In the genomic region with DNA sequence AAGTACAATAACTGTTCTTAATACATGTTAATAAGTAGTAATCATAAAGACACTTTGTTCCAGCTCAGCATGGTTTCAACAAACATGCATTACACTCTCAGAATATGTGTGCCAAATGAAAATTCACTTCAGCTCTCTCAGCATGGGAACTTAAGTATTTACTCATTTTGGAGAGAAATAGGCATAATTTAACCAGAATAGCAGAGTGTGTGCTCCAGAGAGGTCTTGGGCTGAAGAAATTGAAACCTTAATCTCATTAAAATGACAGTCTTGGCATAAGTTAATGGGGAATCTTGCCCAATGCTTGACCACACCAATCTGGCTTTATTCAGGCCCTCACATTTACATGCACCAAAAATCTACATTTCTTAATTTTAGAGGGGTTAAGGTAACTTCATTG, we compare ENCODE assay signal across 31 cellular contexts. TPM values are rescaled to one million over a fixed set of nuclear protein-coding genes. Genes with fewer than 3 reads are reported as not detected.
DNase-seq lines count a peak whose midpoint lies in the region; ATAC-seq and TF ChIP-seq lines count a peak whose summit lies in the region.
"Had no signal": no experiment of that assay in that cellular context is flagged by ENCODE, and none has a peak within 500 bp of the region (broad histone marks: within the 10 kb centered on the region; RNA-seq: fewer than 3 reads in every experiment).

No MANE protein-coding gene starts in this region.

- intact Hi-C loops in A673 (cut with micrococcal nuclease; ENCODE audit: unreplicated experiment): loop anchor here (1.0 kb wide), 1 partner anchor 74 kb away; no protein-coding TSS in a partner anchor

- H3K9me3 ChIP-seq in A673 (ENCODE audit: low read depth, low read length, poor library complexity, severe bottlenecking) (no peaks in the 10 kb centered on the region), adipocyte (ENCODE audit: control insufficient read depth, low read length) (no peaks in the 10 kb centered on the region)
- H3K9me3 ChIP-seq: esophagus muscularis mucosa, gastrocnemius medialis, lower lobe of right lung, Peyer's patch, SJSA1, transverse colon had no signal

- H3K4me3 ChIP-seq in A673 (ENCODE audit: low read depth, low read length, poor library complexity, severe bottlenecking) (no peak overlapping the region), adipocyte (ENCODE audit: low read length) (no peak overlapping the region), fibroblast of the aortic adventitia (ENCODE audit: low read depth, low read length) (no peak overlapping the region)
- H3K4me3 ChIP-seq: esophagus muscularis mucosa, gastrocnemius medialis, lower lobe of right lung, Peyer's patch, SJSA1, transverse colon had no signal

- BruUV-seq in A673 (replicated peaks; lab: Mats Ljungman, UMichigan): no TSS peak

- no peak overlapping the region for H3K27ac ChIP-seq in A673 (ENCODE audit: low read depth, low read length, poor library complexity, severe bottlenecking)
- H3K27ac ChIP-seq: esophagus muscularis mucosa, gastrocnemius medialis, lower lobe of right lung, Peyer's patch, SJSA1, transverse colon had no signal

- POLR2A ChIA-PET in A673 (lab: Charles Lee; ENCODE audit: low non-redundant PET): no interaction called here

- H3K36me3 ChIP-seq in A673 (ENCODE audit: insufficient read depth, low read length, poor library complexity, severe bottlenecking) (no peaks in the 10 kb centered on the region), adipocyte (ENCODE audit: control insufficient read depth, insufficient read depth, low read length, severe bottlenecking) (no peaks in the 10 kb centered on the region)
- H3K36me3 ChIP-seq: esophagus muscularis mucosa, gastrocnemius medialis, lower lobe of right lung, Peyer's patch, SJSA1, transverse colon had no signal

- H3K9ac ChIP-seq in adipocyte (ENCODE audit: low read length): peak overlapping the region; percentile 24

- ATAC-seq in HG03175 (IDR thresholded peaks at IDR 0.05; ENCODE audit: unreplicated experiment) (no peak), HG03442 (IDR thresholded peaks at IDR 0.05; ENCODE audit: unreplicated experiment) (no peak)
- ATAC-seq: gastrocnemius medialis; lower lobe of right lung; natural killer cell; stimulated activated memory B cell treated with anti-CD40 and anti-IgM and Interleukin-4, amounts not matched to agents 10 μg/mL and 1 μg/mL and 100 μg/mL, for 72 hours; WTC11 had no signal

- H3K27me3 ChIP-seq in A673 (replicated peaks; ENCODE audit: insufficient read depth, low read depth, low read length, poor library complexity) (no peaks in the 10 kb centered on the region), adipocyte (replicated peaks; ENCODE audit: control insufficient read depth, insufficient read depth, low read length) (no peaks in the 10 kb centered on the region)
- H3K27me3 ChIP-seq: esophagus muscularis mucosa, gastrocnemius medialis, Peyer's patch, SJSA1, transverse colon had no signal

- DNase-seq in A673 (ENCODE audit: low spot score) (peak; percentile 78), COR-L47 (lab: John Stamatoyannopoulos, UW) (peak; percentile 57), adipocyte (ENCODE audit: low read depth) (no peak), fibroblast of the aortic adventitia (ENCODE audit: low read depth) (peak; percentile 77), amniotic stem cell (lab: John Stamatoyannopoulos, UW) (no peak)
- no peak for DNase-seq in activated CD4-positive, alpha-beta T cell treated with anti-CD3 and anti-CD28 coated beads for 1 hour
- DNase-seq: ACHN; activated gamma-delta T cell; activated naive CD8-positive, alpha-beta T cell treated with anti-CD3 and anti-CD28 coated beads for 36 hours; activated T-cell treated with anti-CD3 and anti-CD28 coated beads, Interleukin-2, amount 50 U/mL, for 24 hours; cerebellar nuclear complex; endodermal cell; gastrocnemius medialis; kidney; lower lobe of right lung; natural killer cell; NCI-H1105; NCI-H1930; NCI-H2171 treated with DMSO at 0.1 percent for 48 hours; NCI-H524 treated with DMSO at 0.1 percent for 48 hours; nucleus accumbens; Peyer's patch; transverse colon had no signal

- no peak for TF ChIP-seq CTCF in A673 (conservative IDR thresholded peaks at IDR 0.05; ENCODE audit: low read depth, low read length)
- TF ChIP-seq CTCF in fibroblast of the aortic adventitia (IDR thresholded peaks at IDR 0.05; ENCODE audit: insufficient read depth, low read length): no peak

- CTCF ChIA-PET in A673 (lab: Charles Lee): no interaction called here

- H3K4me1 ChIP-seq in A673 (ENCODE audit: insufficient read depth, low read length, poor library complexity, severe bottlenecking) (peaks cover 10% of the 10 kb centered on the region), adipocyte (ENCODE audit: control insufficient read depth, insufficient read depth, low read length) (peaks cover 39% of the 10 kb centered on the region)
- H3K4me1 ChIP-seq: gastrocnemius medialis, lower lobe of right lung, Peyer's patch, transverse colon had no signal

RNA-seq across cellular contexts. Expression of a gene that starts 11.0 kb away (rescaled TPM):
- 2.8 and 3.6 TPM in 2 replicates for total RNA-seq in A673 (2021)
- total RNA-seq in fibroblast of the aortic adventitia (ENCODE audit: low replicate concordance): 65.0 and 193 TPM in 2 replicates
- total RNA-seq: activated naive CD8-positive, alpha-beta T cell treated with anti-CD3 and anti-CD28 coated beads for 36 hours; G401; HT-29 had no signal

RNA-seq across cellular contexts. Expression of a gene that starts 40.2 kb away (rescaled TPM):
- total RNA-seq in A673 (2021): not detected in 2 replicates
- 0.09 TPM in 1 of 2 replicates, not detected in the other for total RNA-seq in fibroblast of the aortic adventitia (ENCODE audit: low replicate concordance)
- total RNA-seq: SJSA1, transverse colon, WTC11 had no signal

Comparison
In these comparisons a context has a peak if more than half of its experiments do, and no peak if none do; other contexts are left out.
1. DNase-seq: peak in A673 (single experiment), COR-L47 (single experiment) and fibroblast of the aortic adventitia (single experiment); none in adipocyte (single experiment), amniotic stem cell (single experiment) and activated CD4-positive, alpha-beta T cell treated with anti-CD3 and anti-CD28 coated beads for 1 hour (single experiment).
2. RNA of a gene that starts 11.0 kb away (total RNA-seq): 65.0 to 193 TPM in fibroblast of the aortic adventitia; 2.8 to 3.6 TPM in A673; every median in the first group is over 10 times any median in the second.